Comparison of ENCODE assay signal across 10 cellular contexts in genomic region chr2:186780701-186781316, GRCh38.
DNase-seq lines count a peak whose midpoint lies in the region; ATAC-seq and TF ChIP-seq lines count a peak whose summit lies in the region.
"Had no signal": no experiment of that assay in that cellular context is flagged by ENCODE, and none has a peak within 500 bp of the region (broad histone marks: within the 10 kb centered on the region; RNA-seq: fewer than 3 reads in every experiment).

No MANE protein-coding gene starts in this region.

- no peak overlapping the region for H2AFZ ChIP-seq in smooth muscle cell (ENCODE audit: low read depth)

- H3K36me3 Mint-ChIP-seq in chondrocyte (ENCODE audit: low read depth) (peaks cover 13% of the 10 kb centered on the region), natural killer cell (no peaks in the 10 kb centered on the region)

- DNase-seq in NCI-H345 (lab: John Stamatoyannopoulos, UW) (peak; percentile 21), NCI-H345 treated with DMSO at 0.1 percent for 48 hours (lab: John Stamatoyannopoulos, UW; ENCODE audit: unreplicated experiment) (no peak), NCI-H2227 treated with DMSO at 0.1 percent for 48 hours (lab: John Stamatoyannopoulos, UW) (peak; percentile 33), chondrocyte (ENCODE audit: low spot score) (no peak), smooth muscle cell (lab: John Stamatoyannopoulos, UW; ENCODE audit: unreplicated experiment) (no peak), aorta (no peak), natural killer cell (no peak)
- DNase-seq: activated T-cell treated with anti-CD3 and anti-CD28 coated beads, Interleukin-2, amount 50 U/mL, for 72 hours; NCI-H510A treated with DMSO at 0.1 percent for 48 hours had no signal

- TF ChIP-seq CTCF in chondrocyte (IDR thresholded peaks at IDR 0.05) = peak; percentile 46
- TF ChIP-seq CTCF in smooth muscle cell (IDR thresholded peaks at IDR 0.05; ENCODE audit: borderline replicate concordance, insufficient read depth, poor library complexity, severe bottlenecking) = peak; percentile 17
- no peak for TF ChIP-seq CTCF in natural killer cell (IDR thresholded peaks at IDR 0.05)

- no peaks in the 10 kb centered on the region for H3F3A ChIP-seq in smooth muscle cell (ENCODE audit: low read depth)

- ATAC-seq in aorta (ENCODE audit: low FRiP score) (no peak), HG03139 (IDR thresholded peaks at IDR 0.05; ENCODE audit: unreplicated experiment) (no peak), natural killer cell (no peak)
- ATAC-seq: activated T-cell treated with anti-CD3 and anti-CD28 coated beads, Interleukin-2, amount 50 U/mL, for 72 hours had no signal

- H3K4me1 ChIP-seq in smooth muscle cell (ENCODE audit: low read depth) (no peaks in the 10 kb centered on the region), aorta (ENCODE audit: control insufficient read depth in 1 of 2, insufficient read depth in 2 of 2, low read length in 2 of 2) (no peaks in the 10 kb centered on the region)

- H3K4me1 Mint-ChIP-seq in chondrocyte (ENCODE audit: low read depth) (no peaks in the 10 kb centered on the region), natural killer cell (no peaks in the 10 kb centered on the region)

- H3K9me3 ChIP-seq in smooth muscle cell (replicated peaks; ENCODE audit: low read depth) (peaks cover 6% of the 10 kb centered on the region), aorta (ENCODE audit: control insufficient read depth, low read length) (peaks cover 4% of the 10 kb centered on the region)

- no peak overlapping the region for H3K4me3 ChIP-seq in smooth muscle cell
- no peak overlapping the region for H3K4me3 ChIP-seq in aorta (ENCODE audit: low read length in 2 of 2)

- intact Hi-C loops in aorta (cut with DNase I) (no loop called here), natural killer cell (cut with micrococcal nuclease) (no loop called here)

- H3K27ac ChIP-seq in smooth muscle cell (ENCODE audit: low read depth) = no peak overlapping the region
- no peak overlapping the region for H3K27ac ChIP-seq in aorta (ENCODE audit: low read depth in 1 of 2, low read length in 2 of 2)

- H3K4me3 Mint-ChIP-seq in chondrocyte (ENCODE audit: unreplicated experiment) (no peak overlapping the region), natural killer cell (no peak overlapping the region)
- H3K4me3 Mint-ChIP-seq: activated T-cell treated with anti-CD3 and anti-CD28 coated beads, Interleukin-2, amount 50 U/mL, for 72 hours had no signal

- peaks cover 23% of the 10 kb centered on the region for H3K9me3 Mint-ChIP-seq in chondrocyte (ENCODE audit: low read depth)
- H3K9me3 Mint-ChIP-seq in natural killer cell = peaks cover 4 to 15% of the 10 kb centered on the region in 2 donors

- H4K20me1 ChIP-seq in smooth muscle cell (ENCODE audit: low read depth) = no peaks in the 10 kb centered on the region

- H3K27me3 Mint-ChIP-seq in chondrocyte (ENCODE audit: low read depth) (no peaks in the 10 kb centered on the region), natural killer cell (ENCODE audit: low read depth in 2 of 2) (no peaks in the 10 kb centered on the region)

- H3K4me2 ChIP-seq in smooth muscle cell = no peak overlapping the region

- H3K36me3 ChIP-seq in smooth muscle cell (ENCODE audit: low read depth) (no peaks in the 10 kb centered on the region), aorta (ENCODE audit: control insufficient read depth in 1 of 2, insufficient read depth in 2 of 2, low read length in 1 of 2) (no peaks in the 10 kb centered on the region)

- no peak overlapping the region for H3K27ac Mint-ChIP-seq in chondrocyte (ENCODE audit: unreplicated experiment)
- H3K27ac Mint-ChIP-seq in natural killer cell = no peak overlapping the region
- H3K27ac Mint-ChIP-seq: activated T-cell treated with anti-CD3 and anti-CD28 coated beads, Interleukin-2, amount 50 U/mL, for 72 hours had no signal

- H3K79me2 ChIP-seq in smooth muscle cell (ENCODE audit: low read depth) = no peaks in the 10 kb centered on the region

- 51% methylated on average over 4 of the region's 4 CpGs for WGBS in smooth muscle cell (ENCODE audit: low lambda C conversion rate)
- WGBS in aorta, 2 donors = 55 to 57% methylated on average over 4 of the region's 4 CpGs

- H3K27me3 ChIP-seq in smooth muscle cell (ENCODE audit: low read depth) (no peaks in the 10 kb centered on the region), aorta (ENCODE audit: control insufficient read depth in 1 of 2, insufficient read depth in 2 of 2, low read length in 1 of 2) (no peaks in the 10 kb centered on the region)

- H3K9ac ChIP-seq in smooth muscle cell (ENCODE audit: low read depth) = no peak overlapping the region

Comparison
In these comparisons a context has a peak if more than half of its experiments do, and no peak if none do; other contexts are left out.
1. DNase-seq: peak in NCI-H345 (single experiment) and NCI-H2227 treated with DMSO at 0.1 percent for 48 hours (single experiment); none in NCI-H345 treated with DMSO at 0.1 percent for 48 hours (single experiment), chondrocyte (single experiment), smooth muscle cell (single experiment), aorta (0 of 2) and natural killer cell (single experiment).